2 cellular contexts compared by ENCODE assay signal in genomic region chr12:110115675-110116074, GRCh38.
TF ChIP-seq lines count a peak whose summit lies in the region.

No MANE protein-coding gene starts in this region.

TF ChIP-seq in GM23338, 12 proteins besides CTCF, POLR2A, EP300 and RAD21:
- no peak for TF ChIP-seq CREB1 (CRISPR knock-in tag; IDR thresholded peaks at IDR 0.05; ENCODE audit: low read depth)
- no peak for TF ChIP-seq ZNF462 (CRISPR knock-in tag; IDR thresholded peaks at IDR 0.05)
- TF ChIP-seq NANOG (IDR thresholded peaks at IDR 0.05; ENCODE audit: borderline replicate concordance), result no peak
- no peak for TF ChIP-seq ZNF331 (CRISPR knock-in tag; IDR thresholded peaks at IDR 0.05; ENCODE audit: low read depth)
- TF ChIP-seq EZH2phosphoT487 (IDR thresholded peaks at IDR 0.05; ENCODE audit: unreplicated experiment), result no peak
- no peak for TF ChIP-seq REST (IDR thresholded peaks at IDR 0.05; ENCODE audit: unreplicated experiment)
- TF ChIP-seq ETS1 (IDR thresholded peaks at IDR 0.05), result no peak
- TF ChIP-seq ZNF114 (CRISPR knock-in tag; IDR thresholded peaks at IDR 0.05), result no peak
- TF ChIP-seq JUNB (IDR thresholded peaks at IDR 0.05; ENCODE audit: unreplicated experiment), result no peak
- TF ChIP-seq POLR2AphosphoS5 (IDR thresholded peaks at IDR 0.05; ENCODE audit: low read depth), result no peak

TF ChIP-seq in H1, 55 proteins besides CTCF, POLR2A, EP300 and RAD21:
- TF ChIP-seq POLR2AphosphoS5 (IDR thresholded peaks at IDR 0.05; ENCODE audit: low read depth, low read length) (no peak), GTF2F1 (IDR thresholded peaks at IDR 0.05; ENCODE audit: borderline replicate concordance, low read depth, low read length) (no peak), SP4 (IDR thresholded peaks at IDR 0.05; ENCODE audit: low read length) (no peak), E2F6 (IDR thresholded peaks at IDR 0.05) (no peak), HDAC2 (IDR thresholded peaks at IDR 0.05; ENCODE audit: borderline replicate concordance in 1 of 2, low read depth in 2 of 2, low read length in 2 of 2) (no peak), TAF1 (IDR thresholded peaks at IDR 0.05; ENCODE audit: low read depth, low read length) (no peak), SIN3A (conservative IDR thresholded peaks at IDR 0.05 in 1 of 2, IDR thresholded peaks at IDR 0.05 in 1 of 2; ENCODE audit: low read depth in 1 of 2, low read length in 2 of 2) (no peak), CBX5 (IDR thresholded peaks at IDR 0.05; ENCODE audit: low read depth, low read length) (no peak), NANOG (IDR thresholded peaks at IDR 0.05; ENCODE audit: insufficient read depth, low read depth, low read length, poor library complexity, severe bottlenecking) (no peak), BACH1 (IDR thresholded peaks at IDR 0.05; ENCODE audit: low read length) (no peak), NRF1 (IDR thresholded peaks at IDR 0.05; ENCODE audit: low read depth, low read length) (no peak), ZNF274 (IDR thresholded peaks at IDR 0.05; ENCODE audit: borderline replicate concordance, extremely low read depth, low read length) (no peak), TBP (IDR thresholded peaks at IDR 0.05; ENCODE audit: low read depth, low read length) (no peak), ASH2L (IDR thresholded peaks at IDR 0.05; ENCODE audit: low read length) (no peak), RFX5 (IDR thresholded peaks at IDR 0.05; ENCODE audit: borderline replicate concordance, low read depth, low read length) (no peak), KDM5A (IDR thresholded peaks at IDR 0.05; ENCODE audit: low read length) (no peak), ATF2 (IDR thresholded peaks at IDR 0.05; ENCODE audit: low read length) (no peak), HDAC6 (IDR thresholded peaks at IDR 0.05; ENCODE audit: low read depth, low read length) (no peak), MAX (IDR thresholded peaks at IDR 0.05) (no peak)
